Comparison of ENCODE assay signal across 8 cellular contexts in genomic region chr2:168948621-168949212, GRCh38. TPM values are rescaled to one million over a fixed set of nuclear protein-coding genes. Genes with fewer than 3 reads are reported as not detected.
DNase-seq lines count a peak whose midpoint lies in the region; ATAC-seq, FAIRE-seq and TF ChIP-seq lines count a peak whose summit lies in the region.

No MANE protein-coding gene starts in this region.

- peak; percentile 11 for DNase-seq in ACHN
- DNase-seq in GM13977 (ENCODE audit: low spot score): no peak
- DNase-seq in NCI-H460 (ENCODE audit: extremely low read depth, low read depth): peak; percentile 21
- DNase-seq in epithelial cell of proximal tubule (ENCODE audit: low read depth): no peak
- peak; percentile 41 for DNase-seq in urothelium cell line (ENCODE audit: low spot score)
- DNase-seq in medulla oblongata (ENCODE audit: extremely low spot score): no peak
- DNase-seq in activated CD4-positive, CD25-positive, alpha-beta regulatory T cell (lab: John Stamatoyannopoulos, UW): no peak

- ATAC-seq in GM21367 (IDR thresholded peaks at IDR 0.05; ENCODE audit: unreplicated experiment): no peak

- H3K4me3 ChIP-seq in epithelial cell of proximal tubule (ENCODE audit: low read depth, low read length): no peak overlapping the region

- FAIRE-seq in urothelium cell line (lab: Jason Lieb, UNC): no peak

- TF ChIP-seq CTCF in GM13977 (IDR thresholded peaks at IDR 0.05; ENCODE audit: extremely low read depth, insufficient read depth, missing control alignments) (peak; percentile 71), epithelial cell of proximal tubule (conservative IDR thresholded peaks at IDR 0.05; ENCODE audit: low read depth, low read length) (peak; percentile 73)

- in situ Hi-C loops in ACHN (cut with HindIII; ENCODE audit: low pct_ligation_motif_present, low pct_unique_long_range_greater_than_20kb, low sequenced_read_pairs): no loop called here
- in situ Hi-C loops in GM13977 (cut with MboI; ENCODE audit: low pct_unique_long_range_greater_than_20kb, low sequenced_read_pairs, unreplicated experiment): no loop called here

RNA-seq across cellular contexts. Expression of gene G6PC2, which starts 47.6 kb away (rescaled TPM):
- not detected in 2 replicates for total RNA-seq in NCI-H460 (2014; rRNA removed; shearing (Covaris generic))
- not detected in 2 replicates for polyA plus RNA-seq in NCI-H460 (2014; cell fraction: nucleus; rRNA removed)
- total RNA-seq in epithelial cell of proximal tubule: not detected in 2 replicates

RNA-seq across cellular contexts. Expression of gene SPC25, which starts 58.5 kb away (rescaled TPM):
- total RNA-seq in NCI-H460 (2014; rRNA removed; shearing (Covaris generic)): 10.8 and 12.7 TPM in 2 replicates
- 9.2 and 18.9 TPM in 2 replicates for polyA plus RNA-seq in NCI-H460 (2014; cell fraction: nucleus; rRNA removed)
- 39.7 and 42.1 TPM in 2 replicates for total RNA-seq in epithelial cell of proximal tubule

Comparison
In these comparisons a context has a peak if more than half of its experiments do, and no peak if none do; other contexts are left out.
1. DNase-seq: peak in ACHN (single experiment), NCI-H460 (single experiment) and urothelium cell line (single experiment); none in GM13977 (single experiment), epithelial cell of proximal tubule (single experiment), medulla oblongata (single experiment) and activated CD4-positive, CD25-positive, alpha-beta regulatory T cell (0 of 4).